Comparison of ENCODE assay signal across 1 cellular context in genomic region chr15:45113380-45113990, GRCh38.
TF ChIP-seq lines count a peak whose summit lies in the region.

No MANE protein-coding gene starts in this region.

TF ChIP-seq in GM23338, 12 proteins besides CTCF, POLR2A, EP300 and RAD21 (continued from another document):
- TF ChIP-seq ZNF462 (CRISPR knock-in tag; IDR thresholded peaks at IDR 0.05) (no peak), CREB1 (CRISPR knock-in tag; IDR thresholded peaks at IDR 0.05; ENCODE audit: low read depth) (no peak), POLR2AphosphoS5 (IDR thresholded peaks at IDR 0.05; ENCODE audit: low read depth) (no peak), ETS1 (IDR thresholded peaks at IDR 0.05) (no peak)
- TF ChIP-seq, protein P1, sequence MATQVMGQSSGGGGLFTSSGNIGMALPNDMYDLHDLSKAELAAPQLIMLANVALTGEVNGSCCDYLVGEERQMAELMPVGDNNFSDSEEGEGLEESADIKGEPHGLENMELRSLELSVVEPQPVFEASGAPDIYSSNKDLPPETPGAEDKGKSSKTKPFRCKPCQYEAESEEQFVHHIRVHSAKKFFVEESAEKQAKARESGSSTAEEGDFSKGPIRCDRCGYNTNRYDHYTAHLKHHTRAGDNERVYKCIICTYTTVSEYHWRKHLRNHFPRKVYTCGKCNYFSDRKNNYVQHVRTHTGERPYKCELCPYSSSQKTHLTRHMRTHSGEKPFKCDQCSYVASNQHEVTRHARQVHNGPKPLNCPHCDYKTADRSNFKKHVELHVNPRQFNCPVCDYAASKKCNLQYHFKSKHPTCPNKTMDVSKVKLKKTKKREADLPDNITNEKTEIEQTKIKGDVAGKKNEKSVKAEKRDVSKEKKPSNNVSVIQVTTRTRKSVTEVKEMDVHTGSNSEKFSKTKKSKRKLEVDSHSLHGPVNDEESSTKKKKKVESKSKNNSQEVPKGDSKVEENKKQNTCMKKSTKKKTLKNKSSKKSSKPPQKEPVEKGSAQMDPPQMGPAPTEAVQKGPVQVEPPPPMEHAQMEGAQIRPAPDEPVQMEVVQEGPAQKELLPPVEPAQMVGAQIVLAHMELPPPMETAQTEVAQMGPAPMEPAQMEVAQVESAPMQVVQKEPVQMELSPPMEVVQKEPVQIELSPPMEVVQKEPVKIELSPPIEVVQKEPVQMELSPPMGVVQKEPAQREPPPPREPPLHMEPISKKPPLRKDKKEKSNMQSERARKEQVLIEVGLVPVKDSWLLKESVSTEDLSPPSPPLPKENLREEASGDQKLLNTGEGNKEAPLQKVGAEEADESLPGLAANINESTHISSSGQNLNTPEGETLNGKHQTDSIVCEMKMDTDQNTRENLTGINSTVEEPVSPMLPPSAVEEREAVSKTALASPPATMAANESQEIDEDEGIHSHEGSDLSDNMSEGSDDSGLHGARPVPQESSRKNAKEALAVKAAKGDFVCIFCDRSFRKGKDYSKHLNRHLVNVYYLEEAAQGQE (IDR thresholded peaks at IDR 0.05; ENCODE audit: unreplicated experiment), result no peak
